In the genomic region with DNA sequence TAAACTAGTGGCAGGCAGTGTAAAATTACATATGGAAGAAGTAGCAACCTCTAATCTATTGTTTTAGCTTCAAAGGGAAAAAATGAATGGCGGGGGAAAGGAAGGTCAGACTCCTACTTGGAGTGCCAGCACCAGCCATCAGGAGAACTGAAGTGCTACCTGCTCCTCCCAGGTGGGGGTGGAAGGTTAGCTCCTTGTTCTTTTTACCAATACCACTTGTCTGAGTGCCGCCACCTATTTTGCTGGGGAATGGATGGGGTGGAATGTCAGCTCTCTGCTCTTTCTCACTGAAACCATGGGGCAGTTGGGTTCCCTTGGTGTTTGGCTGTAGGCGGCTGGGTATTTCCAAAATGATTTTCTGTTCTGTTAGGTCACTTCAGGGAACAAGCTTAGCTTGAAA, we compare ENCODE assay signal across 1 cellular context.
TF ChIP-seq lines count a peak whose summit lies in the region.

No MANE protein-coding gene starts in this region.

TF ChIP-seq in GM23338, 12 proteins besides CTCF, POLR2A, EP300 and RAD21 (continued from another document):
- TF ChIP-seq, protein P1, sequence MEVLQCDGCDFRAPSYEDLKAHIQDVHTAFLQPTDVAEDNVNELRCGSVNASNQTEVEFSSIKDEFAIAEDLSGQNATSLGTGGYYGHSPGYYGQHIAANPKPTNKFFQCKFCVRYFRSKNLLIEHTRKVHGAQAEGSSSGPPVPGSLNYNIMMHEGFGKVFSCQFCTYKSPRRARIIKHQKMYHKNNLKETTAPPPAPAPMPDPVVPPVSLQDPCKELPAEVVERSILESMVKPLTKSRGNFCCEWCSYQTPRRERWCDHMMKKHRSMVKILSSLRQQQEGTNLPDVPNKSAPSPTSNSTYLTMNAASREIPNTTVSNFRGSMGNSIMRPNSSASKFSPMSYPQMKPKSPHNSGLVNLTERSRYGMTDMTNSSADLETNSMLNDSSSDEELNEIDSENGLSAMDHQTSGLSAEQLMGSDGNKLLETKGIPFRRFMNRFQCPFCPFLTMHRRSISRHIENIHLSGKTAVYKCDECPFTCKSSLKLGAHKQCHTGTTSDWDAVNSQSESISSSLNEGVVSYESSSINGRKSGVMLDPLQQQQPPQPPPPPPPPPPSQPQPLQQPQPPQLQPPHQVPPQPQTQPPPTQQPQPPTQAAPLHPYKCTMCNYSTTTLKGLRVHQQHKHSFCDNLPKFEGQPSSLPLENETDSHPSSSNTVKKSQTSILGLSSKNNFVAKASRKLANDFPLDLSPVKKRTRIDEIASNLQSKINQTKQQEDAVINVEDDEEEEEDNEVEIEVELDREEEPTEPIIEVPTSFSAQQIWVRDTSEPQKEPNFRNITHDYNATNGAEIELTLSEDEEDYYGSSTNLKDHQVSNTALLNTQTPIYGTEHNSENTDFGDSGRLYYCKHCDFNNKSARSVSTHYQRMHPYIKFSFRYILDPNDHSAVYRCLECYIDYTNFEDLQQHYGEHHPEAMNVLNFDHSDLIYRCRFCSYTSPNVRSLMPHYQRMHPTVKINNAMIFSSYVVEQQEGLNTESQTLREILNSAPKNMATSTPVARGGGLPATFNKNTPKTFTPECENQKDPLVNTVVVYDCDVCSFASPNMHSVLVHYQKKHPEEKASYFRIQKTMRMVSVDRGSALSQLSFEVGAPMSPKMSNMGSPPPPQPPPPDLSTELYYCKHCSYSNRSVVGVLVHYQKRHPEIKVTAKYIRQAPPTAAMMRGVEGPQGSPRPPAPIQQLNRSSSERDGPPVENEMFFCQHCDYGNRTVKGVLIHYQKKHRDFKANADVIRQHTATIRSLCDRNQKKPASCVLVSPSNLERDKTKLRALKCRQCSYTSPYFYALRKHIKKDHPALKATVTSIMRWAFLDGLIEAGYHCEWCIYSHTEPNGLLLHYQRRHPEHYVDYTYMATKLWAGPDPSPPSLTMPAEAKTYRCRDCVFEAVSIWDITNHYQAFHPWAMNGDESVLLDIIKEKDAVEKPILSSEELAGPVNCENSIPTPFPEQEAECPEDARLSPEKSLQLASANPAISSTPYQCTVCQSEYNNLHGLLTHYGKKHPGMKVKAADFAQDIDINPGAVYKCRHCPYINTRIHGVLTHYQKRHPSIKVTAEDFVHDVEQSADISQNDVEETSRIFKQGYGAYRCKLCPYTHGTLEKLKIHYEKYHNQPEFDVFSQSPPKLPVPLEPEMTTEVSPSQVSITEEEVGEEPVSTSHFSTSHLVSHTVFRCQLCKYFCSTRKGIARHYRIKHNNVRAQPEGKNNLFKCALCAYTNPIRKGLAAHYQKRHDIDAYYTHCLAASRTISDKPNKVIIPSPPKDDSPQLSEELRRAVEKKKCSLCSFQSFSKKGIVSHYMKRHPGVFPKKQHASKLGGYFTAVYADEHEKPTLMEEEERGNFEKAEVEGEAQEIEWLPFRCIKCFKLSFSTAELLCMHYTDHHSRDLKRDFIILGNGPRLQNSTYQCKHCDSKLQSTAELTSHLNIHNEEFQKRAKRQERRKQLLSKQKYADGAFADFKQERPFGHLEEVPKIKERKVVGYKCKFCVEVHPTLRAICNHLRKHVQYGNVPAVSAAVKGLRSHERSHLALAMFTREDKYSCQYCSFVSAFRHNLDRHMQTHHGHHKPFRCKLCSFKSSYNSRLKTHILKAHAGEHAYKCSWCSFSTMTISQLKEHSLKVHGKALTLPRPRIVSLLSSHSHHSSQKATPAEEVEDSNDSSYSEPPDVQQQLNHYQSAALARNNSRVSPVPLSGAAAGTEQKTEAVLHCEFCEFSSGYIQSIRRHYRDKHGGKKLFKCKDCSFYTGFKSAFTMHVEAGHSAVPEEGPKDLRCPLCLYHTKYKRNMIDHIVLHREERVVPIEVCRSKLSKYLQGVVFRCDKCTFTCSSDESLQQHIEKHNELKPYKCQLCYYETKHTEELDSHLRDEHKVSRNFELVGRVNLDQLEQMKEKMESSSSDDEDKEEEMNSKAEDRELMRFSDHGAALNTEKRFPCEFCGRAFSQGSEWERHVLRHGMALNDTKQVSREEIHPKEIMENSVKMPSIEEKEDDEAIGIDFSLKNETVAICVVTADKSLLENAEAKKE (CRISPR knock-in tag; IDR thresholded peaks at IDR 0.05): 0 out of 2 replicates have a peak, but pooled peaks have one; percentile 5
- TF ChIP-seq EZH2 (IDR thresholded peaks at IDR 0.05; ENCODE audit: low read depth, unreplicated experiment): no peak
TF ChIP-seq in GM23338: peak in this region for 1.
